In genomic region chrX:103099706-103100105, GRCh38 we compare ENCODE assay signal across 28 cellular contexts. TPM values are rescaled to one million over a fixed set of nuclear protein-coding genes. Genes with fewer than 3 reads are reported as not detected.
"Had no signal": no experiment of that assay in that cellular context is flagged by ENCODE, and none has a peak within 500 bp of the region (broad histone marks: within the 10 kb centered on the region; RNA-seq: fewer than 3 reads in every experiment).

No MANE protein-coding gene starts in this region.

- H3K27me3 ChIP-seq: esophagus squamous epithelium, gastroesophageal sphincter, spleen, tibial artery, upper lobe of left lung, uterus had no signal

- H3K4me3 ChIP-seq: esophagus squamous epithelium, gastroesophageal sphincter, left ventricle myocardium inferior, lower lobe of right lung, pancreas, spleen, tibial artery, upper lobe of left lung, uterus had no signal

- H3K36me3 ChIP-seq: esophagus squamous epithelium, gastroesophageal sphincter, left ventricle myocardium inferior, lower lobe of right lung, pancreas, spleen, tibial artery, upper lobe of left lung, uterus had no signal

- H3K27me3 Mint-ChIP-seq: dendritic cell treated with granulocyte-macrophage colony-stimulating factor and Interleukin-4, amounts not matched to agents 40 ng/mL and 50 ng/mL, for 4 days; memory B cell; progenitor cell of endocrine pancreas; stimulated activated memory B cell treated with anti-CD40 and anti-IgM and Interleukin-4, amounts not matched to agents 10 μg/mL and 1 μg/mL and 100 μg/mL, for 72 hours; stimulated activated naive CD8-positive, alpha-beta T cell treated with anti-CD3 and anti-CD28 coated beads, Interleukin-15, Interleukin-2, amounts not matched to agents 100 ng/mL and 50 ng/mL, for 24 hours had no signal

- H3K9me3 Mint-ChIP-seq: dendritic cell treated with granulocyte-macrophage colony-stimulating factor and Interleukin-4, amounts not matched to agents 40 ng/mL and 50 ng/mL, for 4 days; memory B cell; stimulated activated memory B cell treated with anti-CD40 and anti-IgM and Interleukin-4, amounts not matched to agents 10 μg/mL and 1 μg/mL and 100 μg/mL, for 72 hours; stimulated activated naive CD8-positive, alpha-beta T cell treated with anti-CD3 and anti-CD28 coated beads, Interleukin-15, Interleukin-2, amounts not matched to agents 100 ng/mL and 50 ng/mL, for 24 hours had no signal

- DNase-seq: esophagus squamous epithelium; foreskin fibroblast; glutamatergic neuron; immature natural killer cell; left cardiac atrium; left ventricle myocardium inferior; lower lobe of right lung; midbrain; occipital lobe; pancreas; spleen; stimulated activated CD4-positive, alpha-beta T cell treated with anti-CD3 and anti-CD28 coated beads, Interleukin-15, amount 100 ng/mL, for 24 hours; stimulated activated CD4-positive, alpha-beta T cell treated with anti-CD3 and anti-CD28 coated beads, Interleukin-1b, Interleukin-23, amount 100 ng/mL, for 48 hours; stimulated activated CD4-positive, alpha-beta T cell treated with anti-CD3 and anti-CD28 coated beads, Interleukin-4, amount 100 ng/mL, for 24 hours; tibial artery; upper lobe of left lung; uterus had no signal

- H3K27ac Mint-ChIP-seq: dendritic cell treated with granulocyte-macrophage colony-stimulating factor and Interleukin-4, amounts not matched to agents 40 ng/mL and 50 ng/mL, for 4 days; immature natural killer cell; memory B cell; nephron; progenitor cell of endocrine pancreas; stimulated activated memory B cell treated with anti-CD40 and anti-IgM and Interleukin-4, amounts not matched to agents 10 μg/mL and 1 μg/mL and 100 μg/mL, for 72 hours; stimulated activated naive CD8-positive, alpha-beta T cell treated with anti-CD3 and anti-CD28 coated beads, Interleukin-15, Interleukin-2, amounts not matched to agents 100 ng/mL and 50 ng/mL, for 24 hours had no signal

- H3K4me1 Mint-ChIP-seq: immature natural killer cell; memory B cell; stimulated activated memory B cell treated with anti-CD40 and anti-IgM and Interleukin-4, amounts not matched to agents 10 μg/mL and 1 μg/mL and 100 μg/mL, for 72 hours had no signal

- ATAC-seq: gastroesophageal sphincter; left cardiac atrium; lower lobe of right lung; pancreas; sciatic nerve; stimulated activated memory B cell treated with anti-CD40 and anti-IgM and Interleukin-4, amounts not matched to agents 10 μg/mL and 1 μg/mL and 100 μg/mL, for 72 hours had no signal

- H3K27ac ChIP-seq: esophagus squamous epithelium, gastroesophageal sphincter, left ventricle myocardium inferior, lower lobe of right lung, pancreas, spleen, tibial artery, upper lobe of left lung, uterus had no signal

- H3K4me1 ChIP-seq: esophagus squamous epithelium, gastroesophageal sphincter, lower lobe of right lung, pancreas, spleen, tibial artery, upper lobe of left lung, uterus had no signal

- H3K4me3 Mint-ChIP-seq: dendritic cell treated with granulocyte-macrophage colony-stimulating factor and Interleukin-4, amounts not matched to agents 40 ng/mL and 50 ng/mL, for 4 days; immature natural killer cell; memory B cell; nephron; stimulated activated memory B cell treated with anti-CD40 and anti-IgM and Interleukin-4, amounts not matched to agents 10 μg/mL and 1 μg/mL and 100 μg/mL, for 72 hours; stimulated activated naive CD8-positive, alpha-beta T cell treated with anti-CD3 and anti-CD28 coated beads, Interleukin-15, Interleukin-2, amounts not matched to agents 100 ng/mL and 50 ng/mL, for 24 hours had no signal

- H3K36me3 Mint-ChIP-seq: immature natural killer cell; memory B cell; stimulated activated memory B cell treated with anti-CD40 and anti-IgM and Interleukin-4, amounts not matched to agents 10 μg/mL and 1 μg/mL and 100 μg/mL, for 72 hours had no signal

- H3K9me3 ChIP-seq: esophagus squamous epithelium, gastroesophageal sphincter, left ventricle myocardium inferior, lower lobe of right lung, pancreas, spleen, tibial artery, upper lobe of left lung, uterus had no signal

RNA-seq across cellular contexts. Expression of gene NXF3, which starts 6.8 kb away (rescaled TPM):
- total RNA-seq: epithelial cell of proximal tubule, occipital lobe, progenitor cell of endocrine pancreas, skeletal muscle tissue, temporal lobe had no signal
- polyA plus RNA-seq: immature natural killer cell had no signal

RNA-seq across cellular contexts. Expression of gene BEX1, which starts 35.7 kb away (rescaled TPM):
- polyA plus RNA-seq: immature natural killer cell had no signal
